26 cellular contexts compared by ENCODE assay signal in genomic region chr11:113324250-113324649, GRCh38.
"Had no signal": no experiment of that assay in that cellular context is flagged by ENCODE, and none has a peak within 500 bp of the region (broad histone marks: within the 10 kb centered on the region; RNA-seq: fewer than 3 reads in every experiment).

No MANE protein-coding gene starts in this region.

- H3K4me3 ChIP-seq: colonic mucosa, coronary artery, dorsolateral prefrontal cortex, esophagus squamous epithelium, gastrocnemius medialis, gastroesophageal sphincter, heart left ventricle, heart right ventricle had no signal

- H3K27ac ChIP-seq: colonic mucosa, coronary artery, dorsolateral prefrontal cortex, epithelial cell of prostate, esophagus squamous epithelium, foreskin keratinocyte, gastrocnemius medialis, gastroesophageal sphincter, heart left ventricle, heart right ventricle had no signal

- H3K4me3 Mint-ChIP-seq: dendritic cell treated with granulocyte-macrophage colony-stimulating factor and Interleukin-4, amounts not matched to agents 40 ng/mL and 50 ng/mL, for 4 days; effector memory CD8-positive, alpha-beta T cell; endodermal cell had no signal

- H3K36me3 ChIP-seq: colonic mucosa had no signal

- H3K27me3 ChIP-seq: colonic mucosa, dorsolateral prefrontal cortex, esophagus squamous epithelium, foreskin keratinocyte, gastrocnemius medialis, gastroesophageal sphincter, heart left ventricle, heart right ventricle had no signal

- H3K27me3 Mint-ChIP-seq: dendritic cell treated with granulocyte-macrophage colony-stimulating factor and Interleukin-4, amounts not matched to agents 40 ng/mL and 50 ng/mL, for 4 days; effector memory CD8-positive, alpha-beta T cell had no signal

- H3K9me3 ChIP-seq: colonic mucosa, esophagus squamous epithelium, gastrocnemius medialis had no signal

- ATAC-seq: effector memory CD8-positive, alpha-beta T cell; esophagus mucosa; foreskin keratinocyte; gastrocnemius medialis; gastroesophageal sphincter; heart left ventricle; heart right ventricle had no signal

- H3K4me1 ChIP-seq: colonic mucosa, esophagus squamous epithelium, foreskin keratinocyte, gastrocnemius medialis, gastroesophageal sphincter, heart left ventricle, heart right ventricle had no signal

- DNase-seq: colonic mucosa; cortex of kidney; dorsolateral prefrontal cortex; effector CD4-positive, alpha-beta T cell; effector CD8-positive, alpha-beta T cell; effector memory CD4-positive, alpha-beta T cell; effector memory CD8-positive, alpha-beta T cell; endodermal cell; erythroblast; esophagus squamous epithelium; foreskin fibroblast; foreskin keratinocyte; foreskin melanocyte; gastrocnemius medialis; glutamatergic neuron; head of caudate nucleus; heart left ventricle; heart right ventricle had no signal

- H3K27ac Mint-ChIP-seq: dendritic cell treated with granulocyte-macrophage colony-stimulating factor and Interleukin-4, amounts not matched to agents 40 ng/mL and 50 ng/mL, for 4 days; endodermal cell had no signal

- H3K9me3 Mint-ChIP-seq: dendritic cell treated with granulocyte-macrophage colony-stimulating factor and Interleukin-4, amounts not matched to agents 40 ng/mL and 50 ng/mL, for 4 days; effector memory CD8-positive, alpha-beta T cell had no signal

- FAIRE-seq: colon, endometrium, frontal cortex had no signal
